ENCODE assay signal across 17 cellular contexts in genomic region chr2:38716185-38716584, GRCh38. TPM values are rescaled to one million over a fixed set of nuclear protein-coding genes. Genes with fewer than 3 reads are reported as not detected.
DNase-seq lines count a peak whose midpoint lies in the region; ATAC-seq, FAIRE-seq and TF ChIP-seq lines count a peak whose summit lies in the region.
"Had no signal": no experiment of that assay in that cellular context is flagged by ENCODE, and none has a peak within 500 bp of the region (broad histone marks: within the 10 kb centered on the region; RNA-seq: fewer than 3 reads in every experiment).

No MANE protein-coding gene starts in this region.

- TF ChIP-seq CTCF in bronchial epithelial cell (IDR thresholded peaks at IDR 0.05; ENCODE audit: insufficient read depth, low read length, severe bottlenecking) (no peak), osteoblast (IDR thresholded peaks at IDR 0.05; ENCODE audit: extremely low read depth, low read depth, low read length) (no peak)

- H3K4me1 Mint-ChIP-seq in activated CD4-positive, alpha-beta T cell treated with anti-CD3 and anti-CD28 coated beads, Interleukin-2, amount 10 ng/mL, durations not matched to agents 24 days and 14 days, result peaks cover 52% of the 10 kb centered on the region

- peak overlapping the region; percentile 82 for H3K27ac ChIP-seq in osteoblast (ENCODE audit: low read depth, low read length)
- H3K27ac ChIP-seq in Karpas-422 (ENCODE audit: low read length), result no peak overlapping the region
- H3K27ac ChIP-seq: KMS-11, parathyroid adenoma had no signal

- H3K9me3 Mint-ChIP-seq in activated CD4-positive, alpha-beta T cell treated with anti-CD3 and anti-CD28 coated beads, Interleukin-2, amount 10 ng/mL, durations not matched to agents 24 days and 14 days, result peaks cover 12% of the 10 kb centered on the region

- peaks cover 25% of the 10 kb centered on the region for H3K4me1 ChIP-seq in osteoblast (ENCODE audit: insufficient read depth, low read length)
- peaks cover 9% of the 10 kb centered on the region for H3K4me1 ChIP-seq in Karpas-422 (ENCODE audit: low read length)

- H3K4me2 ChIP-seq in osteoblast (ENCODE audit: insufficient read depth, low read length) (no peak overlapping the region), Karpas-422 (ENCODE audit: low read depth, low read length, poor library complexity, severe bottlenecking) (no peak overlapping the region)
- H3K4me2 ChIP-seq: KMS-11 had no signal

- H2AFZ ChIP-seq in osteoblast (ENCODE audit: low read length) (peak overlapping the region; percentile 66), Karpas-422 (ENCODE audit: low read length) (no peak overlapping the region)
- H2AFZ ChIP-seq: parathyroid adenoma had no signal

- peak overlapping the region; percentile 50 for H3K27ac Mint-ChIP-seq in activated CD4-positive, alpha-beta T cell treated with anti-CD3 and anti-CD28 coated beads, Interleukin-2, amount 10 ng/mL, durations not matched to agents 24 days and 14 days
- H3K27ac Mint-ChIP-seq: B cell had no signal

- H3K9me3 ChIP-seq in osteoblast (ENCODE audit: low read depth, low read length), result no peaks in the 10 kb centered on the region
- no peaks in the 10 kb centered on the region for H3K9me3 ChIP-seq in Karpas-422 (ENCODE audit: low read length)

- H3K4me3 ChIP-seq in bronchial epithelial cell (ENCODE audit: low read depth, low read length), result no peak overlapping the region
- no peak overlapping the region for H3K4me3 ChIP-seq in osteoblast (ENCODE audit: insufficient read depth, low read length)
- no peak overlapping the region for H3K4me3 ChIP-seq in Karpas-422 (ENCODE audit: low read length)

- H3K36me3 ChIP-seq in bronchial epithelial cell (ENCODE audit: control insufficient read depth, insufficient read depth, low read length), result no peaks in the 10 kb centered on the region
- H3K36me3 ChIP-seq in osteoblast (ENCODE audit: insufficient read depth, low read length), result no peaks in the 10 kb centered on the region
- no peaks in the 10 kb centered on the region for H3K36me3 ChIP-seq in Karpas-422 (ENCODE audit: insufficient read depth, low read length)

- H3K9ac ChIP-seq in Karpas-422 (ENCODE audit: low read length), result no peak overlapping the region
- H3K9ac ChIP-seq: KMS-11, parathyroid adenoma had no signal

- no peaks in the 10 kb centered on the region for H3K27me3 Mint-ChIP-seq in activated CD4-positive, alpha-beta T cell treated with anti-CD3 and anti-CD28 coated beads, Interleukin-2, amount 10 ng/mL, durations not matched to agents 24 days and 14 days
- H3K27me3 Mint-ChIP-seq: B cell had no signal

- no peaks in the 10 kb centered on the region for H3K27me3 ChIP-seq in bronchial epithelial cell (ENCODE audit: control insufficient read depth, insufficient read depth, low read length)
- no peaks in the 10 kb centered on the region for H3K27me3 ChIP-seq in osteoblast (ENCODE audit: insufficient read depth, low read length)
- no peaks in the 10 kb centered on the region for H3K27me3 ChIP-seq in Karpas-422 (ENCODE audit: low read length)

- no peak for ATAC-seq in GM19452 (IDR thresholded peaks at IDR 0.05; ENCODE audit: unreplicated experiment)
- ATAC-seq: PC-3 had no signal

- no peak for FAIRE-seq in bronchial epithelial cell (lab: Jason Lieb, UNC)

- H3K36me3 Mint-ChIP-seq in activated CD4-positive, alpha-beta T cell treated with anti-CD3 and anti-CD28 coated beads, Interleukin-2, amount 10 ng/mL, durations not matched to agents 24 days and 14 days (ENCODE audit: low read depth), result peaks cover 75% of the 10 kb centered on the region

- no peaks in the 10 kb centered on the region for H3K9me2 ChIP-seq in Karpas-422 (replicated peaks; ENCODE audit: insufficient read depth, low read length)

- H4K20me1 ChIP-seq in osteoblast (ENCODE audit: insufficient read depth, low read length) (no peaks in the 10 kb centered on the region), Karpas-422 (ENCODE audit: insufficient read depth, low read depth, low read length) (no peaks in the 10 kb centered on the region)

- no peaks in the 10 kb centered on the region for H3K79me2 ChIP-seq in osteoblast (ENCODE audit: insufficient read depth, low read length)
- no peaks in the 10 kb centered on the region for H3K79me2 ChIP-seq in Karpas-422 (ENCODE audit: low read length)
- H3K79me2 ChIP-seq: parathyroid adenoma had no signal

- no peak overlapping the region for H3K4me3 Mint-ChIP-seq in activated CD4-positive, alpha-beta T cell treated with anti-CD3 and anti-CD28 coated beads, Interleukin-2, amount 10 ng/mL, durations not matched to agents 24 days and 14 days
- H3K4me3 Mint-ChIP-seq: B cell had no signal

- intact Hi-C loops in activated CD4-positive, alpha-beta T cell treated with anti-CD3 and anti-CD28 coated beads, Interleukin-2, amount 10 ng/mL, durations not matched to agents 24 days and 14 days (cut with micrococcal nuclease), result no loop called here

- no peak for DNase-seq in activated CD4-positive, alpha-beta T cell treated with anti-CD3 and anti-CD28 coated beads, Interleukin-2, amount 10 ng/mL, durations not matched to agents 24 days and 14 days
- no peak for DNase-seq in activated CD4-positive, alpha-beta T cell treated with anti-CD3 and anti-CD28 coated beads, Interleukin-2, amount 50 U/mL, for 1 hour
- DNase-seq in HCEC 1CT (peak; percentile 7), bronchial epithelial cell (ENCODE audit: low read depth) (peak; percentile 57), osteoblast (ENCODE audit: insufficient read length, low spot score, missing footprints) (no peak), Karpas-422 (no peak), Ammon's horn (ENCODE audit: low spot score) (no peak)
- DNase-seq: anterior cingulate cortex; effector CD4-positive, alpha-beta T cell; GDM1; NCI-H2171 treated with DMSO at 0.1 percent for 48 hours; PC-3; T-helper 9 cell had no signal

RNA-seq across cellular contexts. Expression of gene SRSF7, which starts 35.0 kb away (rescaled TPM):
- 415 and 419 TPM in 2 replicates for total RNA-seq in activated CD4-positive, alpha-beta T cell treated with anti-CD3 and anti-CD28 coated beads, Interleukin-2, amount 10 ng/mL, durations not matched to agents 24 days and 14 days
- 115 and 120 TPM in 2 replicates for total RNA-seq in bronchial epithelial cell
- total RNA-seq in osteoblast, result 46.3 and 48.1 TPM in 2 replicates
- total RNA-seq in Karpas-422 (2014; rRNA removed; shearing (Covaris generic); ENCODE audit: low replicate concordance), result 154 and 176 TPM in 2 replicates

RNA-seq across cellular contexts. Expression of gene GALM, which starts 50.3 kb away (rescaled TPM):
- total RNA-seq in activated CD4-positive, alpha-beta T cell treated with anti-CD3 and anti-CD28 coated beads, Interleukin-2, amount 10 ng/mL, durations not matched to agents 24 days and 14 days, result 56.0 and 57.4 TPM in 2 replicates
- 1.6 and 2.0 TPM in 2 replicates for total RNA-seq in bronchial epithelial cell
- 50.7 and 54.2 TPM in 2 replicates for total RNA-seq in osteoblast
- total RNA-seq in Karpas-422 (2014; rRNA removed; shearing (Covaris generic); ENCODE audit: low replicate concordance), result 11.7 and 11.9 TPM in 2 replicates

Comparison
In these comparisons a context has a peak if more than half of its experiments do, and no peak if none do; other contexts are left out.
1. DNase-seq: peak in HCEC 1CT (single experiment) and bronchial epithelial cell (single experiment); none in activated CD4-positive, alpha-beta T cell treated with anti-CD3 and anti-CD28 coated beads, Interleukin-2, amount 10 ng/mL, durations not matched to agents 24 days and 14 days (single experiment), activated CD4-positive, alpha-beta T cell treated with anti-CD3 and anti-CD28 coated beads, Interleukin-2, amount 50 U/mL, for 1 hour (single experiment), osteoblast (single experiment), Karpas-422 (single experiment) and Ammon's horn (single experiment).